Comparison of ENCODE assay signal across 15 cellular contexts in genomic region chr5:68193481-68194036, GRCh38. TPM values are rescaled to one million over a fixed set of nuclear protein-coding genes. Genes with fewer than 3 reads are reported as not detected.
A peak's percentile ranks its signal among the peaks of the same experiment; 100 is the strongest.
DNase-seq lines count a peak whose midpoint lies in the region; ATAC-seq and TF ChIP-seq lines count a peak whose summit lies in the region.
"Had no signal": no experiment of that assay in that cellular context is flagged by ENCODE, and none has a peak within 500 bp of the region (broad histone marks: within the 10 kb centered on the region; RNA-seq: fewer than 3 reads in every experiment).

No MANE protein-coding gene starts in this region.

- peak overlapping the region; percentile 63 for H3K27ac ChIP-seq in brain microvascular endothelial cell
- H3K27ac ChIP-seq in tibial artery = peak overlapping the region; percentile 33 to 45
- H3K27ac ChIP-seq in WERI-Rb-1 = no peak overlapping the region
- H3K27ac ChIP-seq: SJSA1, transverse colon had no signal

- H3K4me1 ChIP-seq in tibial artery = peaks cover 0 to 26% (median 5%) of the 10 kb centered on the region in 4 donors
- H3K4me1 ChIP-seq: transverse colon had no signal

- H3K9me3 ChIP-seq in tibial artery = no peaks in the 10 kb centered on the region
- no peaks in the 10 kb centered on the region for H3K9me3 ChIP-seq in WERI-Rb-1 (ENCODE audit: severe bottlenecking)
- H3K9me3 ChIP-seq: heart right ventricle, SJSA1, transverse colon had no signal

- no peaks in the 10 kb centered on the region for H3K36me3 ChIP-seq in brain microvascular endothelial cell (replicated peaks)
- no peaks in the 10 kb centered on the region for H3K36me3 ChIP-seq in tibial artery
- no peaks in the 10 kb centered on the region for H3K36me3 ChIP-seq in WERI-Rb-1
- H3K36me3 ChIP-seq: heart right ventricle, SJSA1, transverse colon had no signal

- H3K4me3 ChIP-seq in brain microvascular endothelial cell (ENCODE audit: low read depth, low read length) (no peak overlapping the region), tibial artery (no peak overlapping the region), WERI-Rb-1 (ENCODE audit: low read depth, low read length) (no peak overlapping the region)
- H3K4me3 ChIP-seq: heart right ventricle, SJSA1, transverse colon had no signal

- intact Hi-C loops in activated CD8-positive, alpha-beta T cell treated with anti-CD3 and anti-CD28 coated beads for 36 hours (cut with micrococcal nuclease) = no loop called here
- intact Hi-C loops in tibial artery (cut with DNase I; ENCODE audit: low total_unique reads) = no loop called here

- H3K27me3 ChIP-seq in brain microvascular endothelial cell (replicated peaks) = no peaks in the 10 kb centered on the region
- H3K27me3 ChIP-seq in tibial artery = no peaks in the 10 kb centered on the region
- no peaks in the 10 kb centered on the region for H3K27me3 ChIP-seq in WERI-Rb-1 (ENCODE audit: insufficient read depth, low read depth, severe bottlenecking)
- H3K27me3 ChIP-seq: heart right ventricle, SJSA1, transverse colon had no signal

- ATAC-seq in activated CD8-positive, alpha-beta T cell treated with anti-CD3 and anti-CD28 coated beads for 36 hours = no peak
- ATAC-seq in activated CD8-positive, alpha-beta T cell treated with anti-CD3 and anti-CD28 coated beads, Interleukin-2, amount 10 ng/mL, durations not matched to agents 7 days and 5 days = no peak
- no peak for ATAC-seq in HG03108 (IDR thresholded peaks at IDR 0.05; ENCODE audit: unreplicated experiment)

- no peak for DNase-seq in activated CD8-positive, alpha-beta T cell treated with anti-CD3 and anti-CD28 coated beads for 36 hours
- DNase-seq in activated CD8-positive, alpha-beta T cell treated with anti-CD3 and anti-CD28 coated beads, Interleukin-2, amount 10 ng/mL, durations not matched to agents 7 days and 5 days = no peak
- DNase-seq in brain microvascular endothelial cell (peak; percentile 31), iPS-NIHi11 (ENCODE audit: low spot score) (peak; percentile 39), tibial artery (no peak), NCI-H187 treated with DMSO at 0.1 percent for 48 hours (lab: John Stamatoyannopoulos, UW) (no peak), WERI-Rb-1 (no peak)
- DNase-seq: heart right ventricle, Karpas-422, NCI-H2081 treated with DMSO at 0.1 percent for 48 hours, occipital lobe, transverse colon had no signal

- CTCF ChIA-PET in activated CD8-positive, alpha-beta T cell treated with anti-CD3 and anti-CD28 coated beads for 36 hours (lab: Charles Lee) = no interaction called here
- CTCF ChIA-PET in activated CD8-positive, alpha-beta T cell treated with anti-CD3 and anti-CD28 coated beads, Interleukin-2, amount 10 ng/mL, durations not matched to agents 7 days and 5 days (lab: Charles Lee) = interaction anchor here (0.7 kb wide), 1 partner anchor 44 kb away, joined by 5 read pairs; no protein-coding TSS in a partner anchor

- no peaks in the 10 kb centered on the region for H3K9me3 Mint-ChIP-seq in activated CD8-positive, alpha-beta T cell treated with anti-CD3 and anti-CD28 coated beads for 36 hours
- no peaks in the 10 kb centered on the region for H3K9me3 Mint-ChIP-seq in activated CD8-positive, alpha-beta T cell treated with anti-CD3 and anti-CD28 coated beads, Interleukin-2, amount 10 ng/mL, durations not matched to agents 7 days and 5 days (ENCODE audit: insufficient read depth)
- H3K9me3 Mint-ChIP-seq: memory B cell had no signal

- POLR2A ChIA-PET in activated CD8-positive, alpha-beta T cell treated with anti-CD3 and anti-CD28 coated beads for 36 hours (lab: Charles Lee) = no interaction called here
- POLR2A ChIA-PET in activated CD8-positive, alpha-beta T cell treated with anti-CD3 and anti-CD28 coated beads, Interleukin-2, amount 10 ng/mL, durations not matched to agents 7 days and 5 days (lab: Charles Lee) = interaction anchor here (1.5 kb wide), 1 partner anchor 23 kb away, joined by 5 read pairs; no protein-coding TSS in a partner anchor

- H3K4me1 Mint-ChIP-seq in activated CD8-positive, alpha-beta T cell treated with anti-CD3 and anti-CD28 coated beads for 36 hours (ENCODE audit: low read depth) = peaks cover 11% of the 10 kb centered on the region
- no peaks in the 10 kb centered on the region for H3K4me1 Mint-ChIP-seq in activated CD8-positive, alpha-beta T cell treated with anti-CD3 and anti-CD28 coated beads, Interleukin-2, amount 10 ng/mL, durations not matched to agents 7 days and 5 days (ENCODE audit: low read depth)

- peak overlapping the region; percentile 17 for H3K27ac Mint-ChIP-seq in activated CD8-positive, alpha-beta T cell treated with anti-CD3 and anti-CD28 coated beads for 36 hours
- H3K27ac Mint-ChIP-seq in activated CD8-positive, alpha-beta T cell treated with anti-CD3 and anti-CD28 coated beads, Interleukin-2, amount 10 ng/mL, durations not matched to agents 7 days and 5 days = no peak overlapping the region

- no peak for TF ChIP-seq CTCF in activated CD8-positive, alpha-beta T cell treated with anti-CD3 and anti-CD28 coated beads for 36 hours (IDR thresholded peaks at IDR 0.05)
- TF ChIP-seq CTCF in brain microvascular endothelial cell (IDR thresholded peaks at IDR 0.05; ENCODE audit: low read depth, low read length, missing control alignments) = no peak
- no peak for TF ChIP-seq CTCF in tibial artery (IDR thresholded peaks at IDR 0.05)
- TF ChIP-seq CTCF in WERI-Rb-1 (IDR thresholded peaks at IDR 0.05; ENCODE audit: low read depth, low read length) = no peak

- no peaks in the 10 kb centered on the region for H3K36me3 Mint-ChIP-seq in activated CD8-positive, alpha-beta T cell treated with anti-CD3 and anti-CD28 coated beads for 36 hours (ENCODE audit: low read depth)
- no peaks in the 10 kb centered on the region for H3K36me3 Mint-ChIP-seq in activated CD8-positive, alpha-beta T cell treated with anti-CD3 and anti-CD28 coated beads, Interleukin-2, amount 10 ng/mL, durations not matched to agents 7 days and 5 days (ENCODE audit: low read depth)
- H3K36me3 Mint-ChIP-seq: memory B cell had no signal

- H3K4me3 Mint-ChIP-seq in activated CD8-positive, alpha-beta T cell treated with anti-CD3 and anti-CD28 coated beads for 36 hours = no peak overlapping the region
- no peak overlapping the region for H3K4me3 Mint-ChIP-seq in activated CD8-positive, alpha-beta T cell treated with anti-CD3 and anti-CD28 coated beads, Interleukin-2, amount 10 ng/mL, durations not matched to agents 7 days and 5 days
- H3K4me3 Mint-ChIP-seq: memory B cell had no signal

- in situ Hi-C loops in brain microvascular endothelial cell (cut with HindIII; ENCODE audit: low pct_ligation_motif_present, low sequenced_read_pairs) = no loop called here

- H3K27me3 Mint-ChIP-seq in activated CD8-positive, alpha-beta T cell treated with anti-CD3 and anti-CD28 coated beads for 36 hours = no peaks in the 10 kb centered on the region
- no peaks in the 10 kb centered on the region for H3K27me3 Mint-ChIP-seq in activated CD8-positive, alpha-beta T cell treated with anti-CD3 and anti-CD28 coated beads, Interleukin-2, amount 10 ng/mL, durations not matched to agents 7 days and 5 days (ENCODE audit: low read depth)
- H3K27me3 Mint-ChIP-seq: memory B cell had no signal

RNA-seq across cellular contexts. Expression of gene PIK3R1, which starts 22.0 kb away (rescaled TPM):
- total RNA-seq in activated CD8-positive, alpha-beta T cell treated with anti-CD3 and anti-CD28 coated beads for 36 hours = 10 to 100 TPM; 55.4 to 57.6 TPM
- 10 to 100 TPM; 61.1 to 65.0 TPM for total RNA-seq in activated CD8-positive, alpha-beta T cell treated with anti-CD3 and anti-CD28 coated beads, Interleukin-2, amount 10 ng/mL, durations not matched to agents 7 days and 5 days

Comparison
In these comparisons a context has a peak if more than half of its experiments do, and no peak if none do; other contexts are left out.
1. DNase-seq: peak in brain microvascular endothelial cell (single experiment) and iPS-NIHi11 (single experiment); none in activated CD8-positive, alpha-beta T cell treated with anti-CD3 and anti-CD28 coated beads for 36 hours (single experiment), activated CD8-positive, alpha-beta T cell treated with anti-CD3 and anti-CD28 coated beads, Interleukin-2, amount 10 ng/mL, durations not matched to agents 7 days and 5 days (single experiment), tibial artery (0 of 2), NCI-H187 treated with DMSO at 0.1 percent for 48 hours (single experiment) and WERI-Rb-1 (single experiment).